16 cellular contexts compared by ENCODE assay signal in the genomic region with DNA sequence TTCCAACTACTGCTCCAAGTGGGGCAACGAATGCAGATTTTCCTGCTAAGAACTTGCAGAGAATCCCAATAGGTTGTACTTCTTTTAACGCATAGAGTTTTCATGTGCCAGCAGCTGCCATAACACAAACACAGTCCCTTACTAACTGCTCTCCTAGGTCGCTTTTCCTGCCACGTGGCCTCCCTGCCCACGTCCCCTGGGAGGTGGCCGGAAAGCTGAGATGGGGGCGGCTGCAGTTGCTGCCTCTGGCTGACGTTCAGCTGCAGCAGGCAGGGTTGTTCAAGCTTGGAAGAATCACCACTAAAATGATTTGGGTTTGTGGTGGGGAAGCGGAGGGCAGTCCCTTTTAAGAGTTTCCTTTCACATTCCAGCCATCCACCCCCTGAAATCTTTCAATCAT. TPM values are rescaled to one million over a fixed set of nuclear protein-coding genes. Genes with fewer than 3 reads are reported as not detected.
A peak's percentile ranks its signal among the peaks of the same experiment; 100 is the strongest.
DNase-seq lines count a peak whose midpoint lies in the region; ATAC-seq and TF ChIP-seq lines count a peak whose summit lies in the region.
"Had no signal": no experiment of that assay in that cellular context is flagged by ENCODE, and none has a peak within 500 bp of the region (broad histone marks: within the 10 kb centered on the region; RNA-seq: fewer than 3 reads in every experiment).

No MANE protein-coding gene starts in this region.

- H3K27ac Mint-ChIP-seq in osteocyte (ENCODE audit: unreplicated experiment): no peak overlapping the region
- H3K27ac Mint-ChIP-seq: activated CD4-positive, alpha-beta T cell treated with anti-CD3 and anti-CD28 coated beads, Interleukin-2, amount 10 ng/mL, durations not matched to agents 7 days and 5 days; activated T-cell treated with anti-CD3 and anti-CD28 coated beads, Interleukin-2, amount 50 U/mL, for 72 hours; type B pancreatic cell had no signal

- in situ Hi-C loops in GM13976 (cut with MboI; ENCODE audit: low sequenced_read_pairs, unreplicated experiment): loop anchor here (10.0 kb wide), 1 partner anchor 57 kb away; no protein-coding TSS in a partner anchor

- TF ChIP-seq CTCF in GM13976 (IDR thresholded peaks at IDR 0.05; ENCODE audit: borderline replicate concordance, control extremely low read depth, extremely low read depth, insufficient read depth, missing control alignments) (no peak), osteocyte (IDR thresholded peaks at IDR 0.05) (no peak)

- peak overlapping the region in 8 of 11 experiments; percentile 18 to 69 (median 56); a peak in 13 of 22 replicates for H3K9ac ChIP-seq in BLaER1 treated with 17β-estradiol and CSF1 and Interleukin-3, amounts not matched to agents 10 nM and 100 nM

- H3K4me3 Mint-ChIP-seq in osteocyte (ENCODE audit: unreplicated experiment): no peak overlapping the region
- H3K4me3 Mint-ChIP-seq: activated CD4-positive, alpha-beta T cell treated with anti-CD3 and anti-CD28 coated beads, Interleukin-2, amount 10 ng/mL, durations not matched to agents 7 days and 5 days; activated T-cell treated with anti-CD3 and anti-CD28 coated beads, Interleukin-2, amount 50 U/mL, for 72 hours; type B pancreatic cell had no signal

- H3K36me3 ChIP-seq in BLaER1 treated with 17β-estradiol and CSF1 and Interleukin-3, amounts not matched to agents 10 nM and 100 nM: no peaks in the 10 kb centered on the region

- ATAC-seq in GM21390 (IDR thresholded peaks at IDR 0.05; ENCODE audit: unreplicated experiment): no peak
- ATAC-seq: activated T-cell treated with anti-CD3 and anti-CD28 coated beads, Interleukin-2, amount 50 U/mL, for 72 hours; HCT116 had no signal

- peak overlapping the region in 9 of 11 experiments; percentile 46 to 86 (median 78); a peak in 19 of 22 replicates for H3K27ac ChIP-seq in BLaER1 treated with 17β-estradiol and CSF1 and Interleukin-3, amounts not matched to agents 10 nM and 100 nM

- no peaks in the 10 kb centered on the region for H4K20me1 ChIP-seq in BLaER1 treated with 17β-estradiol and CSF1 and Interleukin-3, amounts not matched to agents 10 nM and 100 nM

- peaks cover 14% of the 10 kb centered on the region for H3K27me3 Mint-ChIP-seq in osteocyte (ENCODE audit: unreplicated experiment)

- DNase-seq in GM13976 (ENCODE audit: low spot score) (peak; percentile 26), NCI-H2171 (lab: John Stamatoyannopoulos, UW) (peak; percentile 20), inferior parietal cortex (ENCODE audit: extremely low spot score) (peak; percentile 34), osteocyte (ENCODE audit: extremely low spot score, unreplicated experiment) (no peak), NCI-H2029 (lab: John Stamatoyannopoulos, UW) (no peak), amniotic stem cell (lab: John Stamatoyannopoulos, UW) (no peak)
- DNase-seq: activated CD4-positive, alpha-beta T cell treated with anti-CD3 and anti-CD28 coated beads, Interleukin-2, amount 10 ng/mL, durations not matched to agents 7 days and 5 days; activated T-cell treated with anti-CD3 and anti-CD28 coated beads, Interleukin-2, amount 50 U/mL, for 72 hours; kidney glomerular epithelial cell; SHP77 treated with DMSO at 0.1 percent for 48 hours; stimulated activated CD4-positive, alpha-beta T cell treated with anti-CD3 and anti-CD28 coated beads, Interleukin-4, amount 100 ng/mL, for 1 hour had no signal

- no peaks in the 10 kb centered on the region for H3K27me3 ChIP-seq in BLaER1 treated with 17β-estradiol and CSF1 and Interleukin-3, amounts not matched to agents 10 nM and 100 nM

- H3K4me1 Mint-ChIP-seq in osteocyte (ENCODE audit: unreplicated experiment): no peaks in the 10 kb centered on the region
- H3K4me1 Mint-ChIP-seq: activated CD4-positive, alpha-beta T cell treated with anti-CD3 and anti-CD28 coated beads, Interleukin-2, amount 10 ng/mL, durations not matched to agents 7 days and 5 days had no signal

- peak overlapping the region; percentile 71 to 93 (median 84) for H3K4me2 ChIP-seq in BLaER1 treated with 17β-estradiol and CSF1 and Interleukin-3, amounts not matched to agents 10 nM and 100 nM

- H3K36me3 Mint-ChIP-seq in osteocyte (ENCODE audit: unreplicated experiment): no peaks in the 10 kb centered on the region
- H3K36me3 Mint-ChIP-seq: type B pancreatic cell had no signal

- H3K9me3 ChIP-seq in BLaER1 treated with 17β-estradiol and CSF1 and Interleukin-3, amounts not matched to agents 10 nM and 100 nM (replicated peaks in 1 of 11): peaks cover 0 to 22% (median 16%) of the 10 kb centered on the region in 11 experiments; a peak in 11 of 22 replicates

- peaks cover 46 to 65% (median 59%) of the 10 kb centered on the region in 10 experiments for H3K4me1 ChIP-seq in BLaER1 treated with 17β-estradiol and CSF1 and Interleukin-3, amounts not matched to agents 10 nM and 100 nM

- no peaks in the 10 kb centered on the region for H3K9me3 Mint-ChIP-seq in osteocyte (ENCODE audit: unreplicated experiment)
- H3K9me3 Mint-ChIP-seq: activated CD4-positive, alpha-beta T cell treated with anti-CD3 and anti-CD28 coated beads, Interleukin-2, amount 10 ng/mL, durations not matched to agents 7 days and 5 days; activated T-cell treated with anti-CD3 and anti-CD28 coated beads, Interleukin-2, amount 50 U/mL, for 72 hours; type B pancreatic cell had no signal

- H3K4me3 ChIP-seq in BLaER1 treated with 17β-estradiol and CSF1 and Interleukin-3, amounts not matched to agents 10 nM and 100 nM: peak overlapping the region in 8 of 10 experiments; percentile 6 to 41 (median 32); a peak in 9 of 20 replicates

RNA-seq across cellular contexts. Expression of gene ZNF202, which starts 39.3 kb away (rescaled TPM):
- 9.5 and 11.2 TPM in 2 replicates for total RNA-seq in osteocyte

RNA-seq across cellular contexts. Expression of gene SCN3B, which starts 47.7 kb away (rescaled TPM):
- not detected in 2 replicates for total RNA-seq in osteocyte
- total RNA-seq: activated CD4-positive, alpha-beta T cell treated with anti-CD3 and anti-CD28 coated beads, Interleukin-2, amount 10 ng/mL, durations not matched to agents 7 days and 5 days had no signal

RNA-seq across cellular contexts. Expression of gene OR6X1, which starts 52.2 kb away (rescaled TPM):
- total RNA-seq in osteocyte: not detected in 2 replicates
- total RNA-seq: activated CD4-positive, alpha-beta T cell treated with anti-CD3 and anti-CD28 coated beads, Interleukin-2, amount 10 ng/mL, durations not matched to agents 7 days and 5 days; activated T-cell treated with anti-CD3 and anti-CD28 coated beads, Interleukin-2, amount 50 U/mL, for 72 hours; renal cortical epithelial cell had no signal

Comparison
In these comparisons a context has a peak if more than half of its experiments do, and no peak if none do; other contexts are left out.
1. DNase-seq: peak in GM13976 (single experiment), NCI-H2171 (single experiment) and inferior parietal cortex (single experiment); none in osteocyte (single experiment), NCI-H2029 (single experiment) and amniotic stem cell (single experiment).